In the genomic region with DNA sequence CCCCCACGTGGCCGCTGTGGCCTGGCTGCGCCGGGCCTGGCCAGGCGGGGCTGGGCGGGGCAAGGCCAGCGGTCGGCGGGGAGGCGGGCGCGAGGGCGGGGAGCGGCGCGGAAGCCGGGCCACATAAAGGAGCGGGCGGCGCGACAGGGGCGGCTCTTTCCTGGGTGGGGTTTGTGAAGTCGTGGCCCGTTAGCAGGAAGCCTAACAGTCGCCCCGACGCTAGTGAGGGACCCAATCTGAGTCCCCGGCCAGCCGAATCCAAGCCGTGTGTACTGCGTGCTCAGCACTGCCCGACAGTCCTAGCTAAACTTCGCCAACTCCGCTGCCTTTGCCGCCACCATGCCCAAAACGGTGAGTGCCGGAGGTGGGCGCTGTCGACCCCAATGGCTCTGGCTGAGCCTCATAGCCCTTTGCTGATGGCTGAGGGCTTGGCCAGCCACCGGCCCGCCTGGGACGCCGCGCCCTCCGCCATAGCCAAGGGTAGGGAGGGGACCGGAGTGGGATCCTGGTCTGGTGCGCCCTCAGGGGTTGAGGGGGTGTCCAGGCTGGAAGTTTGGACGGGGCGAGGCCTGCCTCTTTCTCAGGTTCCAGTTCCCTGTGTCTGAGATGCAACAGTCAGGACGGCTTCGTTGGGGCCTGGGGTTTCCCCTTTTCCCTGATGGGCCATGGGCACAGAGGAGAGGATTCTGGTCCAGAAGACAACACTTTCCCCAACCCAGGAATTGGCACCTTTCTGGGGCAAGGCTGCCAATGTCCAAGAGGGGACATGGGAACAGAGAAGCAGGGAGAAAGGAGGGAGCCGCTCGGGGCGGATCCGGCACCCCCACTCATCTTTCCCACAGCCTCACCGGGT, we compare ENCODE assay signal across 8 cellular contexts. TPM values are rescaled to one million over a fixed set of nuclear protein-coding genes. Genes with fewer than 3 reads are reported as not detected.
DNase-seq lines count a peak whose midpoint lies in the region; ATAC-seq and TF ChIP-seq lines count a peak whose summit lies in the region.

A gene (plus strand): TSS at position 152 of the 853 bp plus-strand sequence. CDS start 188 bp downstream, at position 340.

- peaks cover 19% of the 10 kb centered on the region for H3K4me1 ChIP-seq in CD4-positive, CD25-positive, alpha-beta regulatory T cell (ENCODE audit: control insufficient read depth, insufficient read depth, low read length, poor library complexity, severe bottlenecking)
- H3K4me1 ChIP-seq in hepatocyte (ENCODE audit: insufficient read depth), result no peaks in the 10 kb centered on the region

- H2AFZ ChIP-seq in hepatocyte, result peak within 1 kb of the TSS; percentile 56

- H3K9me2 ChIP-seq in hepatocyte (replicated peaks; ENCODE audit: insufficient read depth), result no peaks in the 10 kb centered on the region

- H3K9me3 Mint-ChIP-seq in CD4-positive, CD25-positive, alpha-beta regulatory T cell, result peaks cover 0 to 2% (median 0%) of the 10 kb centered on the region in 7 donors
- no peaks in the 10 kb centered on the region for H3K9me3 Mint-ChIP-seq in T-helper 1 cell treated with Interleukin-12 subunit alpha and Interleukin-12 subunit beta and Interleukin-4 antibody, amounts not matched to agents 30 μg/mL and 1 μg/mL, for 36 hours

- peaks cover 4% of the 10 kb centered on the region for H3K36me3 ChIP-seq in CD4-positive, CD25-positive, alpha-beta regulatory T cell (ENCODE audit: control insufficient read depth, insufficient read depth, low read length)
- no peaks in the 10 kb centered on the region for H3K36me3 ChIP-seq in hepatocyte (replicated peaks; ENCODE audit: insufficient read depth, low read depth)

- H3K36me3 Mint-ChIP-seq in CD4-positive, CD25-positive, alpha-beta regulatory T cell, result peaks cover 8% of the 10 kb centered on the region
- peaks cover 38% of the 10 kb centered on the region for H3K36me3 Mint-ChIP-seq in T-helper 1 cell treated with Interleukin-12 subunit alpha and Interleukin-12 subunit beta and Interleukin-4 antibody, amounts not matched to agents 30 μg/mL and 1 μg/mL, for 36 hours (ENCODE audit: low read depth)

- H3K27ac ChIP-seq in CD4-positive, CD25-positive, alpha-beta regulatory T cell (ENCODE audit: insufficient read depth, low read length, poor library complexity, severe bottlenecking), result peak within 1 kb of the TSS; percentile 77
- H3K27ac ChIP-seq in HL-60 (replicated peaks) (peak within 1 kb of the TSS; percentile 90), angular gyrus (ENCODE audit: low read depth, low read length) (peak within 1 kb of the TSS; percentile 66), hepatocyte (peak within 1 kb of the TSS; percentile 91)

- H3K27ac Mint-ChIP-seq in CD4-positive, CD25-positive, alpha-beta regulatory T cell, result peak within 1 kb of the TSS; percentile 86 to 98 (median 90)
- H3K27ac Mint-ChIP-seq in T-helper 1 cell treated with Interleukin-12 subunit alpha and Interleukin-12 subunit beta and Interleukin-4 antibody, amounts not matched to agents 30 μg/mL and 1 μg/mL, for 36 hours, result peak within 1 kb of the TSS; percentile 94

- H3K4me2 ChIP-seq in hepatocyte, result peak within 1 kb of the TSS; percentile 78

- H3K4me3 Mint-ChIP-seq in CD4-positive, CD25-positive, alpha-beta regulatory T cell, result peak within 1 kb of the TSS; percentile 95 to 98 (median 98)
- H3K4me3 Mint-ChIP-seq in T-helper 1 cell treated with Interleukin-12 subunit alpha and Interleukin-12 subunit beta and Interleukin-4 antibody, amounts not matched to agents 30 μg/mL and 1 μg/mL, for 36 hours, result peak within 1 kb of the TSS; percentile 97

- peaks cover 10 to 52% (median 26%) of the 10 kb centered on the region in 4 donors for H3K4me1 Mint-ChIP-seq in CD4-positive, CD25-positive, alpha-beta regulatory T cell
- H3K4me1 Mint-ChIP-seq in T-helper 1 cell treated with Interleukin-12 subunit alpha and Interleukin-12 subunit beta and Interleukin-4 antibody, amounts not matched to agents 30 μg/mL and 1 μg/mL, for 36 hours (ENCODE audit: low read depth), result peaks cover 26% of the 10 kb centered on the region

- H3K4me3 ChIP-seq in CD4-positive, CD25-positive, alpha-beta regulatory T cell (ENCODE audit: low read depth, low read length), result peak within 1 kb of the TSS; percentile 89
- H3K4me3 ChIP-seq in HL-60 (replicated peaks; ENCODE audit: insufficient read depth, low read length), result peak within 1 kb of the TSS; percentile 77
- peak within 1 kb of the TSS; percentile 52 for H3K4me3 ChIP-seq in hepatocyte
- H3K4me3 ChIP-seq in skeletal muscle cell (ENCODE audit: low read depth, low read length), result peak within 1 kb of the TSS; percentile 72

- peaks cover 25% of the 10 kb centered on the region for H3K79me2 ChIP-seq in hepatocyte

- no peak for TF ChIP-seq CTCF in HL-60 (IDR thresholded peaks at IDR 0.05; ENCODE audit: insufficient read depth, low read length)
- TF ChIP-seq CTCF in hepatocyte (IDR thresholded peaks at IDR 0.05; ENCODE audit: poor library complexity), result peak; percentile 29

- 47% methylated on average over 33 of the region's 56 CpGs for WGBS in hepatocyte (ENCODE audit: low lambda C conversion rate, missing lambda C conversion rate)

- ATAC-seq in CD4-positive, CD25-positive, alpha-beta regulatory T cell (ENCODE audit: low read depth in 2 of 2), result peak; percentile 85 to 86
- ATAC-seq in GM19463 (IDR thresholded peaks at IDR 0.05; ENCODE audit: unreplicated experiment), result peak; percentile 73

- no peaks in the 10 kb centered on the region for H3K27me3 Mint-ChIP-seq in CD4-positive, CD25-positive, alpha-beta regulatory T cell
- no peaks in the 10 kb centered on the region for H3K27me3 Mint-ChIP-seq in T-helper 1 cell treated with Interleukin-12 subunit alpha and Interleukin-12 subunit beta and Interleukin-4 antibody, amounts not matched to agents 30 μg/mL and 1 μg/mL, for 36 hours (ENCODE audit: low read depth)

- no peaks in the 10 kb centered on the region for H3K27me3 ChIP-seq in CD4-positive, CD25-positive, alpha-beta regulatory T cell (ENCODE audit: control insufficient read depth, insufficient read depth, low read length)
- H3K27me3 ChIP-seq in HL-60 (ENCODE audit: insufficient read depth, poor library complexity, severe bottlenecking), result no peaks in the 10 kb centered on the region
- H3K27me3 ChIP-seq in hepatocyte, result no peaks in the 10 kb centered on the region

- no peaks in the 10 kb centered on the region for H4K20me1 ChIP-seq in hepatocyte (ENCODE audit: insufficient read depth, poor library complexity, severe bottlenecking)

- H3K9me3 ChIP-seq in CD4-positive, CD25-positive, alpha-beta regulatory T cell (ENCODE audit: control insufficient read depth in 2 of 2, low read length in 2 of 2), result no peaks in the 10 kb centered on the region
- no peaks in the 10 kb centered on the region for H3K9me3 ChIP-seq in hepatocyte (ENCODE audit: low read depth)

- DNase-seq in CD4-positive, CD25-positive, alpha-beta regulatory T cell, result peak; percentile 63 to 84 (median 70)
- DNase-seq in HL-60 (ENCODE audit: low read depth in 1 of 2, low spot score in 1 of 2) (peak in 1 of 2 experiments; percentile 73), hepatocyte (ENCODE audit: low spot score) (peak; percentile 59), skeletal muscle cell (ENCODE audit: low read depth) (no peak), OCI-M2 (lab: John Stamatoyannopoulos, UW; ENCODE audit: unreplicated experiment) (no peak)

RNA-seq across cellular contexts. Expression of the gene that starts here (rescaled TPM):
- 339 TPM for total RNA-seq in CD4-positive, CD25-positive, alpha-beta regulatory T cell
- polyA plus RNA-seq in CD4-positive, CD25-positive, alpha-beta regulatory T cell, result 100 to 1,000 TPM; 382 to 527 (median 469) TPM
- 59.0 and 73.0 TPM in 2 replicates for total RNA-seq in hepatocyte
- polyA plus RNA-seq in hepatocyte, result 73.5 and 81.9 TPM in 2 replicates

Comparison
In these comparisons a context has a peak if more than half of its experiments do, and no peak if none do; other contexts are left out.
1. DNase-seq: peak in CD4-positive, CD25-positive, alpha-beta regulatory T cell (3 of 3) and hepatocyte (single experiment); none in skeletal muscle cell (single experiment) and OCI-M2 (single experiment).
2. Peak in every context shown above with its lines, with median percentiles within 50 percentile points of each other: H3K27ac ChIP-seq and H3K4me3 ChIP-seq.